1 cellular context compared by ENCODE assay signal in genomic region chr20:20003088-20003954, GRCh38.
TF ChIP-seq lines count a peak whose summit lies in the region.

No MANE protein-coding gene starts in this region.

TF ChIP-seq in HepG2, 621 proteins besides CTCF, POLR2A, EP300 and RAD21 (continues in another document):
- TF ChIP-seq HOXA9 (CRISPR knock-in tag; IDR thresholded peaks at IDR 0.05; ENCODE audit: borderline replicate concordance) (no peak), HNF1B (CRISPR knock-in tag; IDR thresholded peaks at IDR 0.05) (0 out of 2 replicates have a peak, but pooled peaks have one; percentile 7), TBX2 (CRISPR knock-in tag; IDR thresholded peaks at IDR 0.05; ENCODE audit: borderline replicate concordance) (0 out of 2 replicates have a peak, but pooled peaks have one; percentile 4), AHDC1 (CRISPR knock-in tag; IDR thresholded peaks at IDR 0.05; ENCODE audit: borderline replicate concordance) (0 out of 2 replicates have a peak, but pooled peaks have one; percentile 19), ATF6 (CRISPR knock-in tag; conservative IDR thresholded peaks at IDR 0.05) (0 out of 2 replicates have a peak, but pooled peaks have one; percentile 11), EHMT2 (IDR thresholded peaks at IDR 0.05; ENCODE audit: borderline replicate concordance, low read depth, low read length) (peak; percentile 4; the same call in 1 of the 2 replicates), ZNF510 (CRISPR knock-in tag; IDR thresholded peaks at IDR 0.05; ENCODE audit: low read depth) (peak; percentile 55; the same call in 1 of the 2 replicates), HOXA7 (CRISPR knock-in tag; IDR thresholded peaks at IDR 0.05) (no peak), ZBTB3 (CRISPR knock-in tag; IDR thresholded peaks at IDR 0.05; ENCODE audit: borderline replicate concordance, low read depth) (0 out of 2 replicates have a peak, but pooled peaks have one; percentile 55), ZNF251 (CRISPR knock-in tag; IDR thresholded peaks at IDR 0.05) (no peak), HINFP (CRISPR knock-in tag; IDR thresholded peaks at IDR 0.05; ENCODE audit: low read depth) (0 out of 2 replicates have a peak, but pooled peaks have one; percentile 39), JUNB (CRISPR knock-in tag; IDR thresholded peaks at IDR 0.05; ENCODE audit: borderline replicate concordance) (no peak), LRRFIP1 (CRISPR knock-in tag; conservative IDR thresholded peaks at IDR 0.05) (no peak), ZNF501 (CRISPR knock-in tag; IDR thresholded peaks at IDR 0.05) (peak; percentile 69), ZNF441 (CRISPR knock-in tag; IDR thresholded peaks at IDR 0.05; ENCODE audit: borderline replicate concordance) (0 out of 2 replicates have a peak, but pooled peaks have one; percentile 6), CEBPG (CRISPR knock-in tag; IDR thresholded peaks at IDR 0.05) (0 out of 2 replicates have a peak, but pooled peaks have one; percentile 10), MAX (IDR thresholded peaks at IDR 0.05) (no peak), ZFP37 (CRISPR knock-in tag; IDR thresholded peaks at IDR 0.05; ENCODE audit: borderline replicate concordance) (peak; percentile 64; the same call in 1 of the 2 replicates), ZNF788 (CRISPR knock-in tag; IDR thresholded peaks at IDR 0.05; ENCODE audit: borderline replicate concordance) (0 out of 2 replicates have a peak, but pooled peaks have one; percentile 8), ZNF724P (CRISPR knock-in tag; IDR thresholded peaks at IDR 0.05; ENCODE audit: borderline replicate concordance) (0 out of 2 replicates have a peak, but pooled peaks have one; percentile 4), ZNF747 (CRISPR knock-in tag; IDR thresholded peaks at IDR 0.05; ENCODE audit: borderline replicate concordance) (no peak), HDAC1 (CRISPR knock-in tag; IDR thresholded peaks at IDR 0.05) (peak; percentile 21; the same call in 1 of the 2 replicates), BRCA1 (CRISPR knock-in tag; IDR thresholded peaks at IDR 0.05) (0 out of 2 replicates have a peak, but pooled peaks have one; percentile 49), GMEB1 (CRISPR knock-in tag; IDR thresholded peaks at IDR 0.05; ENCODE audit: borderline replicate concordance) (no peak), ZNF263 (CRISPR knock-in tag; IDR thresholded peaks at IDR 0.05) (peak; percentile 33; the same call in 1 of the 2 replicates), SKIL (CRISPR knock-in tag; IDR thresholded peaks at IDR 0.05; ENCODE audit: borderline replicate concordance) (no peak), FOXA3 (CRISPR knock-in tag; IDR thresholded peaks at IDR 0.05) (0 out of 2 replicates have a peak, but pooled peaks have one; percentile 3), KLF6 (CRISPR knock-in tag; IDR thresholded peaks at IDR 0.05) (no peak), ZNF574 (CRISPR knock-in tag; IDR thresholded peaks at IDR 0.05) (peak; percentile 28; the same call in 1 of the 2 replicates), NFKB2 (CRISPR knock-in tag; IDR thresholded peaks at IDR 0.05; ENCODE audit: borderline replicate concordance) (peak; percentile 24; the same call in 1 of the 2 replicates), KLF12 (CRISPR knock-in tag; IDR thresholded peaks at IDR 0.05; ENCODE audit: borderline replicate concordance) (0 out of 2 replicates have a peak, but pooled peaks have one; percentile 28), ELF1 (CRISPR knock-in tag; IDR thresholded peaks at IDR 0.05) (peak; percentile 22; the same call in 1 of the 2 replicates), ZNF629 (CRISPR knock-in tag; conservative IDR thresholded peaks at IDR 0.05) (no peak), DRAP1 (CRISPR knock-in tag; IDR thresholded peaks at IDR 0.05) (no peak)
